In genomic region chr20:1887321-1887720, GRCh38 we compare ENCODE assay signal across 13 cellular contexts.
"Had no signal": no experiment of that assay in that cellular context is flagged by ENCODE, and none has a peak within 500 bp of the region (broad histone marks: within the 10 kb centered on the region; RNA-seq: fewer than 3 reads in every experiment).

No MANE protein-coding gene starts in this region.

- H3K36me3 ChIP-seq: ascending aorta, tibial artery, uterus had no signal

- H3K27ac ChIP-seq: ascending aorta, epithelial cell of prostate, tibial artery, uterus had no signal

- H3K27ac Mint-ChIP-seq: activated naive CD8-positive, alpha-beta T cell treated with anti-CD3 and anti-CD28 coated beads, Interleukin-2, amount 10 ng/mL, durations not matched to agents 7 days and 5 days; nephron; T-helper 2 cell treated with Interferon-gamma antibody and Interleukin-4, amounts not matched to agents 5 μg/mL and 100 μg/mL, for 36 hours had no signal

- DNase-seq: activated CD4-positive, alpha-beta T cell treated with anti-CD3 and anti-CD28 coated beads, Interleukin-2, amount 50 U/mL, for 48 hours; activated CD4-positive, CD25-positive, alpha-beta regulatory T cell treated with anti-CD3 and anti-CD28 coated beads, Interleukin-2, amount 50 U/mL, for 72 hours; activated gamma-delta T cell; activated naive CD8-positive, alpha-beta T cell treated with anti-CD3 and anti-CD28 coated beads, Interleukin-2, amount 10 ng/mL, durations not matched to agents 7 days and 5 days; activated T-cell treated with anti-CD3 and anti-CD28 coated beads, Interleukin-2, amount 50 U/mL, for 48 hours; effector CD8-positive, alpha-beta T cell; left cardiac atrium; tibial artery; uterus had no signal

- ATAC-seq: left cardiac atrium had no signal

- H3K4me3 Mint-ChIP-seq: activated naive CD8-positive, alpha-beta T cell treated with anti-CD3 and anti-CD28 coated beads, Interleukin-2, amount 10 ng/mL, durations not matched to agents 7 days and 5 days; nephron; T-helper 2 cell treated with Interferon-gamma antibody and Interleukin-4, amounts not matched to agents 5 μg/mL and 100 μg/mL, for 36 hours had no signal

- H3K4me1 ChIP-seq: uterus had no signal

- H3K27me3 ChIP-seq: ascending aorta, uterus had no signal

- H3K36me3 Mint-ChIP-seq: activated naive CD8-positive, alpha-beta T cell treated with anti-CD3 and anti-CD28 coated beads, Interleukin-2, amount 10 ng/mL, durations not matched to agents 7 days and 5 days had no signal

- H3K4me3 ChIP-seq: ascending aorta, tibial artery, uterus had no signal

- H3K9me3 ChIP-seq: ascending aorta, tibial artery, uterus had no signal

- H3K9me3 Mint-ChIP-seq: nephron; T-helper 2 cell treated with Interferon-gamma antibody and Interleukin-4, amounts not matched to agents 5 μg/mL and 100 μg/mL, for 36 hours had no signal
